In the genomic region with DNA sequence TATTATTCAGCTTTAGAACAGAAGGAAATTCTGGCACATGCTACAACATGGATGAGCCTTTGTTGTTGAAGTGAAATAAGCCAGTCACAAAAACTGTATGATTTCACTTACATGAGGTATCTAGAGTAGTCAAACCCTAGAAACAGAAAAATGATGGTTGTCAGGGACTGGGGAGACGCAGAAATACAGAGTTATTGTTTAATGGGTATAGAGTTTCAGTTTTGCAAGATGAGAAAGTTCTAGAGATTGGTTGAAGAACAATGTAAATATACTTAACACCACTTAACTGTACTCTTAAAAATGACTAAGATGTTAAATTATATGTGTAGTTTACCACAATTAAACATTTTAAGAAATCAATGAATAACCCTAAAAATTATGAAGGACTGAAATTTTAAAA, we compare ENCODE assay signal across 24 cellular contexts. TPM values are rescaled to one million over a fixed set of nuclear protein-coding genes. Genes with fewer than 3 reads are reported as not detected.
"Had no signal": no experiment of that assay in that cellular context is flagged by ENCODE, and none has a peak within 500 bp of the region (broad histone marks: within the 10 kb centered on the region; RNA-seq: fewer than 3 reads in every experiment).

No MANE protein-coding gene starts in this region.

- H3K27me3 ChIP-seq: heart left ventricle, testis, tibial nerve had no signal

- H3K27ac ChIP-seq: coronary artery, foreskin keratinocyte, heart left ventricle, neutrophil, testis, tibial nerve had no signal

- H3K27ac Mint-ChIP-seq: endodermal cell; naive thymus-derived CD4-positive, alpha-beta T cell; stimulated activated naive B cell treated with anti-CD40 and anti-IgM and Interleukin-4, amounts not matched to agents 10 μg/mL and 1 μg/mL and 100 μg/mL, for 72 hours; stimulated activated naive CD8-positive, alpha-beta T cell treated with anti-CD3 and anti-CD28 coated beads, Interleukin-15, amount 100 ng/mL, for 72 hours had no signal

- DNase-seq: effector CD4-positive, alpha-beta T cell; endodermal cell; erythroblast; foreskin keratinocyte; heart left ventricle; hypothalamus; mammary epithelial cell; naive thymus-derived CD4-positive, alpha-beta T cell; posterior cingulate gyrus; stimulated activated CD4-positive, alpha-beta T cell treated with anti-CD3 and anti-CD28 coated beads, Interleukin-2, amount 100 ng/mL, for 24 hours; stimulated activated CD4-positive, alpha-beta T cell treated with anti-CD3 and anti-CD28 coated beads, Interleukin-4, amount 100 ng/mL, for 4 hours; stimulated activated naive B cell treated with anti-CD40 and anti-IgM and Interleukin-4, amounts not matched to agents 10 μg/mL and 1 μg/mL and 100 μg/mL, for 72 hours; stimulated activated naive CD8-positive, alpha-beta T cell treated with anti-CD3 and anti-CD28 coated beads, Interleukin-15, amount 100 ng/mL, for 72 hours; testis had no signal

- H3K36me3 ChIP-seq: heart left ventricle, neutrophil, tibial nerve had no signal

- H3K4me3 ChIP-seq: coronary artery, heart left ventricle, testis, tibial nerve had no signal

- H3K4me1 Mint-ChIP-seq: endodermal cell; stimulated activated naive B cell treated with anti-CD40 and anti-IgM and Interleukin-4, amounts not matched to agents 10 μg/mL and 1 μg/mL and 100 μg/mL, for 72 hours had no signal

- H3K4me1 ChIP-seq: foreskin keratinocyte, heart left ventricle, testis, tibial nerve had no signal

- H3K9me3 Mint-ChIP-seq: endodermal cell; naive thymus-derived CD4-positive, alpha-beta T cell; stimulated activated naive B cell treated with anti-CD40 and anti-IgM and Interleukin-4, amounts not matched to agents 10 μg/mL and 1 μg/mL and 100 μg/mL, for 72 hours; stimulated activated naive CD8-positive, alpha-beta T cell treated with anti-CD3 and anti-CD28 coated beads, Interleukin-15, amount 100 ng/mL, for 72 hours had no signal

- H3K9me3 ChIP-seq: heart left ventricle, neutrophil, testis, tibial nerve had no signal

- H3K4me3 Mint-ChIP-seq: endodermal cell; naive thymus-derived CD4-positive, alpha-beta T cell; stimulated activated naive B cell treated with anti-CD40 and anti-IgM and Interleukin-4, amounts not matched to agents 10 μg/mL and 1 μg/mL and 100 μg/mL, for 72 hours; stimulated activated naive CD8-positive, alpha-beta T cell treated with anti-CD3 and anti-CD28 coated beads, Interleukin-15, amount 100 ng/mL, for 72 hours had no signal

- ATAC-seq: foreskin keratinocyte; heart left ventricle; naive thymus-derived CD4-positive, alpha-beta T cell; sciatic nerve; stimulated activated naive B cell treated with anti-CD40 and anti-IgM and Interleukin-4, amounts not matched to agents 10 μg/mL and 1 μg/mL and 100 μg/mL, for 72 hours; stimulated activated naive CD8-positive, alpha-beta T cell treated with anti-CD3 and anti-CD28 coated beads, Interleukin-15, amount 100 ng/mL, for 72 hours had no signal

- H3K36me3 Mint-ChIP-seq: naive thymus-derived CD4-positive, alpha-beta T cell; stimulated activated naive B cell treated with anti-CD40 and anti-IgM and Interleukin-4, amounts not matched to agents 10 μg/mL and 1 μg/mL and 100 μg/mL, for 72 hours had no signal

RNA-seq across cellular contexts. Expression of a gene that starts 15.8 kb away (rescaled TPM):
- total RNA-seq: dermis microvascular lymphatic vessel endothelial cell, endothelial cell of umbilical vein, foreskin keratinocyte, glomerular endothelial cell, mesenteric fat pad, osteoblast, pulmonary artery endothelial cell, testis had no signal
- polyA plus RNA-seq: endothelial cell of umbilical vein; naive thymus-derived CD4-positive, alpha-beta T cell had no signal
